In genomic region chr9:137813651-137814415, GRCh38 we compare ENCODE assay signal across 21 cellular contexts.
DNase-seq lines count a peak whose midpoint lies in the region; ATAC-seq and TF ChIP-seq lines count a peak whose summit lies in the region.
"Had no signal": no experiment of that assay in that cellular context is flagged by ENCODE, and none has a peak within 500 bp of the region (broad histone marks: within the 10 kb centered on the region; RNA-seq: fewer than 3 reads in every experiment).

No MANE protein-coding gene starts in this region.

- peaks cover 0 to 83% (median 78%) of the 10 kb centered on the region in 9 donors for H3K36me3 ChIP-seq in heart left ventricle

- WGBS in right cardiac atrium: 91% methylated on average over 26 of the region's 26 CpGs
- WGBS in heart left ventricle, 4 donors: 82 to 92% (median 89%) methylated on average over 18 to 26 of the region's 26 CpGs

- no peak for TF ChIP-seq POLR2A in heart left ventricle (IDR thresholded peaks at IDR 0.05)

- TF ChIP-seq CTCF in heart left ventricle (IDR thresholded peaks at IDR 0.05): no peak

- DNase-seq in right cardiac atrium (peak in 2 of 3 donors; percentile 40 to 44), heart left ventricle (no peak), posterior vena cava (ENCODE audit: low spot score) (peak; percentile 50), activated gamma-delta T cell treated with Interleukin-2 at 50 U/mL for 16 hours (no peak)
- DNase-seq: activated CD4-positive, alpha-beta T cell treated with anti-CD3 and anti-CD28 coated beads for 36 hours; activated T-cell treated with anti-CD3 and anti-CD28 coated beads, Interleukin-2, amount 50 U/mL, for 4 hours; Caco-2; effector memory CD4-positive, alpha-beta T cell; islet precursor cell; naive B cell; NCI-H226; occipital lobe; OCI-M1; stimulated activated CD4-positive, alpha-beta T cell treated with anti-CD3 and anti-CD28 coated beads, Interleukin-4, amount 100 ng/mL, for 1 hour; T-cell; tibial artery had no signal

- no peak overlapping the region for H3K4me3 ChIP-seq in right cardiac atrium (ENCODE audit: low read length)
- H3K4me3 ChIP-seq in heart left ventricle: no peak overlapping the region
- H3K4me3 ChIP-seq: tibial artery had no signal

- H3K27ac ChIP-seq in right cardiac atrium (ENCODE audit: low read length) (no peak overlapping the region), heart left ventricle (no peak overlapping the region), cingulate gyrus (ENCODE audit: low read depth, low read length) (peak overlapping the region; percentile 19)
- H3K27ac ChIP-seq: HL-60, tibial artery had no signal

- ATAC-seq in right cardiac atrium (no peak), heart left ventricle (no peak), HG03565 (IDR thresholded peaks at IDR 0.05; ENCODE audit: unreplicated experiment) (no peak), GM19455 (IDR thresholded peaks at IDR 0.05; ENCODE audit: unreplicated experiment) (no peak), GM19463 (IDR thresholded peaks at IDR 0.05; ENCODE audit: unreplicated experiment) (no peak)
- ATAC-seq: activated CD4-positive, alpha-beta T cell treated with anti-CD3 and anti-CD28 coated beads for 36 hours; activated T-cell treated with anti-CD3 and anti-CD28 coated beads, Interleukin-2, amount 50 U/mL, for 4 hours; T-cell had no signal

- H3K9me3 ChIP-seq in right cardiac atrium (ENCODE audit: control insufficient read depth, low read length) (no peaks in the 10 kb centered on the region), heart left ventricle (peaks cover 0 to 4% (median 0%) of the 10 kb centered on the region in 12 donors)
- H3K9me3 ChIP-seq: Caco-2, tibial artery had no signal

- H3K27me3 ChIP-seq in right cardiac atrium (ENCODE audit: control insufficient read depth, insufficient read depth) (no peaks in the 10 kb centered on the region), heart left ventricle (no peaks in the 10 kb centered on the region)
- H3K27me3 ChIP-seq: tibial artery had no signal

- intact Hi-C loops in right cardiac atrium (cut with DNase I) (no loop called here), heart left ventricle (cut with DNase I) (no loop called here), posterior vena cava (cut with DNase I) (no loop called here)

- H3K4me1 ChIP-seq in right cardiac atrium (ENCODE audit: control insufficient read depth, insufficient read depth, low read length): no peaks in the 10 kb centered on the region
- no peaks in the 10 kb centered on the region for H3K4me1 ChIP-seq in heart left ventricle
- H3K4me1 ChIP-seq: Caco-2, tibial artery had no signal

Comparison
In these comparisons a context has a peak if more than half of its experiments do, and no peak if none do; other contexts are left out.
1. DNase-seq: peak in right cardiac atrium (2 of 3) and posterior vena cava (single experiment); none in heart left ventricle (0 of 5) and activated gamma-delta T cell treated with Interleukin-2 at 50 U/mL for 16 hours (single experiment).